In the genomic region with DNA sequence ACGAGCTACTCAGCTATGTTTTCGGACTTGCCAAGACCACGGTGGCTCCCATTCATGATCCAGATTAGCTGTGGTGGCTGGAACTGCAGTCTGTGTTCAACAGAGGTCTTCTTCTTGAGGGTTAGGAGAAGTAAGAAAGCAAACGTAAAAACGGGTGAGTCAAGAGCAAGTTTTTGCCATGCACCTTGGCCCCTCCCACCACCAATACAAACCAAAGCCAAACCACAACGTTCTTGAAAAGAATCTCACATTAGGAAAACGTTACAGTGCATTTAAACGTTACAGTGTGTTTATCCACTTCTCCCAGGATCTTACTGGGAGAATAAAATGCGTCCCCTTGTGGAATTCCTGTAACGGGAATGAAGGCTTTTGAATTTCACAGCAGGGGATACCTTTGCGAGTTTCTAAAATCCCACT, we compare ENCODE assay signal across 8 cellular contexts. TPM values are rescaled to one million over a fixed set of nuclear protein-coding genes. Genes with fewer than 3 reads are reported as not detected.
DNase-seq lines count a peak whose midpoint lies in the region; ATAC-seq and TF ChIP-seq lines count a peak whose summit lies in the region.

No MANE protein-coding gene starts in this region.

- H3K9ac ChIP-seq in HUES6 (ENCODE audit: low read length) = peak overlapping the region; percentile 83

- H3K4me3 ChIP-seq in HUES6 (ENCODE audit: low read depth, low read length) (peak overlapping the region; percentile 86), coronary artery (peak overlapping the region; percentile 79), mononuclear cell (ENCODE audit: low read length) (peak overlapping the region; percentile 86)

- H3K27me3 ChIP-seq in HUES6 (ENCODE audit: control insufficient read depth, insufficient read depth, low read length) = no peaks in the 10 kb centered on the region
- no peaks in the 10 kb centered on the region for H3K27me3 ChIP-seq in mononuclear cell (ENCODE audit: insufficient read depth, low read length)

- H3K36me3 ChIP-seq in HUES6 (ENCODE audit: control insufficient read depth, insufficient read depth, low read length) = no peaks in the 10 kb centered on the region

- H3K9me3 ChIP-seq in HUES6 (ENCODE audit: control insufficient read depth, insufficient read depth, low read depth, low read length) = no peaks in the 10 kb centered on the region
- H3K9me3 ChIP-seq in mononuclear cell (ENCODE audit: low read depth, low read length) = no peaks in the 10 kb centered on the region

- H3K4me1 ChIP-seq in HUES6 (ENCODE audit: control insufficient read depth, insufficient read depth, low read length) = peaks cover 15% of the 10 kb centered on the region
- peaks cover 24% of the 10 kb centered on the region for H3K4me1 ChIP-seq in mononuclear cell (ENCODE audit: insufficient read depth, low read length)

- DNase-seq in AG08396 (ENCODE audit: low spot score) = peak; percentile 29
- no peak for DNase-seq in coronary artery (ENCODE audit: low spot score)
- DNase-seq in stimulated activated naive CD4-positive, alpha-beta T cell (lab: John Stamatoyannopoulos, UW) = peak; percentile 28 to 72 (median 52)

- H3K27ac ChIP-seq in HUES6 (ENCODE audit: low read depth, low read length) (peak overlapping the region; percentile 6; the same call in 1 of the 2 replicates), coronary artery (peak overlapping the region; percentile 83 to 89)

- TF ChIP-seq CTCF in coronary artery (IDR thresholded peaks at IDR 0.05) = no peak

- peak; percentile 13 to 17 for ATAC-seq in activated CD4-positive, CD25-positive, alpha-beta regulatory T cell treated with anti-CD3 and anti-CD28 coated beads, Interleukin-2, amount 50 U/mL, for 24 hours
- ATAC-seq in GM21381 (IDR thresholded peaks at IDR 0.05; ENCODE audit: unreplicated experiment) (no peak), GM18867 (IDR thresholded peaks at IDR 0.05; ENCODE audit: unreplicated experiment) (no peak)

RNA-seq across cellular contexts. Expression of a gene that starts 0.7 kb away (rescaled TPM):
- 0.52 TPM for total RNA-seq in mononuclear cell

RNA-seq across cellular contexts. Expression of a gene that starts 1.0 kb away (rescaled TPM):
- 11.2 TPM for total RNA-seq in mononuclear cell

Comparison
In these comparisons a context has a peak if more than half of its experiments do, and no peak if none do; other contexts are left out.
1. ATAC-seq: peak in activated CD4-positive, CD25-positive, alpha-beta regulatory T cell treated with anti-CD3 and anti-CD28 coated beads, Interleukin-2, amount 50 U/mL, for 24 hours (2 of 2); none in GM21381 (single experiment) and GM18867 (single experiment).
2. Peak in every context shown above with its lines, with median percentiles within 50 percentile points of each other: H3K4me3 ChIP-seq.